1 cellular context compared by ENCODE assay signal in genomic region chr20:50727792-50728485, GRCh38.
TF ChIP-seq lines count a peak whose summit lies in the region.

No MANE protein-coding gene starts in this region.

TF ChIP-seq in A549, 52 proteins besides CTCF, POLR2A, EP300 and RAD21 (continued from another document):
- TF ChIP-seq ELK1 (IDR thresholded peaks at IDR 0.05; ENCODE audit: low read depth, low read length) (no peak), EHF (CRISPR knock-in tag; IDR thresholded peaks at IDR 0.05) (no peak), GATA3 (IDR thresholded peaks at IDR 0.05; ENCODE audit: borderline replicate concordance) (0 out of 2 replicates have a peak, but pooled peaks have one; percentile 0), HOXA7 (CRISPR knock-in tag; IDR thresholded peaks at IDR 0.05) (no peak), MYC (IDR thresholded peaks at IDR 0.05; ENCODE audit: borderline replicate concordance, low read length) (no peak), MAFK (IDR thresholded peaks at IDR 0.05; ENCODE audit: partially characterized antibody) (no peak), RNF2 (IDR thresholded peaks at IDR 0.05; ENCODE audit: borderline replicate concordance, low read depth) (no peak), FOSB (CRISPR knock-in tag; IDR thresholded peaks at IDR 0.05) (no peak), ZNF302 (CRISPR knock-in tag; IDR thresholded peaks at IDR 0.05) (no peak), ZC3H11A (IDR thresholded peaks at IDR 0.05) (no peak), BHLHE40 (IDR thresholded peaks at IDR 0.05; ENCODE audit: low read depth, low read length) (no peak), JUN (IDR thresholded peaks at IDR 0.05) (0 out of 5 replicates have a peak, but pooled peaks of 1 of the 2 experiments have one; percentile 17), ESRRA (IDR thresholded peaks at IDR 0.05; ENCODE audit: borderline replicate concordance, low read length) (no peak)
- TF ChIP-seq, protein P1, sequence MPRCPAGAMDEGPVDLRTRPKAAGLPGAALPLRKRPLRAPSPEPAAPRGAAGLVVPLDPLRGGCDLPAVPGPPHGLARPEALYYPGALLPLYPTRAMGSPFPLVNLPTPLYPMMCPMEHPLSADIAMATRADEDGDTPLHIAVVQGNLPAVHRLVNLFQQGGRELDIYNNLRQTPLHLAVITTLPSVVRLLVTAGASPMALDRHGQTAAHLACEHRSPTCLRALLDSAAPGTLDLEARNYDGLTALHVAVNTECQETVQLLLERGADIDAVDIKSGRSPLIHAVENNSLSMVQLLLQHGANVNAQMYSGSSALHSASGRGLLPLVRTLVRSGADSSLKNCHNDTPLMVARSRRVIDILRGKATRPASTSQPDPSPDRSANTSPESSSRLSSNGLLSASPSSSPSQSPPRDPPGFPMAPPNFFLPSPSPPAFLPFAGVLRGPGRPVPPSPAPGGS (IDR thresholded peaks at IDR 0.05), result 0 out of 3 replicates have a peak, but pooled peaks have one; percentile 39
